24 cellular contexts compared by ENCODE assay signal in genomic region chr4:12562476-12562875, GRCh38.
"Had no signal": no experiment of that assay in that cellular context is flagged by ENCODE, and none has a peak within 500 bp of the region (broad histone marks: within the 10 kb centered on the region; RNA-seq: fewer than 3 reads in every experiment).

No MANE protein-coding gene starts in this region.

- H3K9me3 ChIP-seq: lower lobe of right lung, neutrophil, psoas muscle, sigmoid colon, suprapubic skin, thoracic aorta, tibial artery, upper lobe of right lung had no signal

- DNase-seq: head of caudate nucleus; hypothalamus; immature natural killer cell; kidney; lower lobe of right lung; mammary epithelial cell; mesenchymal stem cell; naive thymus-derived CD8-positive, alpha-beta T cell; nephron progenitor cell; occipital lobe; psoas muscle; sigmoid colon; small intestine; spleen; stimulated activated CD4-positive, alpha-beta T cell treated with anti-CD3 and anti-CD28 coated beads, Interleukin-4, amount 100 ng/mL, for 24 hours; stimulated activated naive CD4-positive, alpha-beta T cell; tibial artery; trophoblast cell; upper lobe of right lung had no signal

- H3K27me3 ChIP-seq: neural progenitor cell, neutrophil, sigmoid colon, spleen, suprapubic skin, tibial artery, upper lobe of right lung had no signal

- H3K4me3 ChIP-seq: lower lobe of right lung, neural progenitor cell, psoas muscle, sigmoid colon, spleen, suprapubic skin, thoracic aorta, tibial artery, upper lobe of right lung had no signal

- H3K36me3 ChIP-seq: lower lobe of right lung, neural progenitor cell, neutrophil, sigmoid colon, spleen, suprapubic skin, thoracic aorta, tibial artery, upper lobe of right lung had no signal

- H3K27ac ChIP-seq: lower lobe of right lung, neural progenitor cell, neutrophil, parathyroid adenoma, psoas muscle, sigmoid colon, spleen, suprapubic skin, thoracic aorta, tibial artery, upper lobe of right lung had no signal

- H3K4me1 ChIP-seq: lower lobe of right lung, parathyroid adenoma, psoas muscle, spleen, suprapubic skin, upper lobe of right lung had no signal
